In the genomic region with DNA sequence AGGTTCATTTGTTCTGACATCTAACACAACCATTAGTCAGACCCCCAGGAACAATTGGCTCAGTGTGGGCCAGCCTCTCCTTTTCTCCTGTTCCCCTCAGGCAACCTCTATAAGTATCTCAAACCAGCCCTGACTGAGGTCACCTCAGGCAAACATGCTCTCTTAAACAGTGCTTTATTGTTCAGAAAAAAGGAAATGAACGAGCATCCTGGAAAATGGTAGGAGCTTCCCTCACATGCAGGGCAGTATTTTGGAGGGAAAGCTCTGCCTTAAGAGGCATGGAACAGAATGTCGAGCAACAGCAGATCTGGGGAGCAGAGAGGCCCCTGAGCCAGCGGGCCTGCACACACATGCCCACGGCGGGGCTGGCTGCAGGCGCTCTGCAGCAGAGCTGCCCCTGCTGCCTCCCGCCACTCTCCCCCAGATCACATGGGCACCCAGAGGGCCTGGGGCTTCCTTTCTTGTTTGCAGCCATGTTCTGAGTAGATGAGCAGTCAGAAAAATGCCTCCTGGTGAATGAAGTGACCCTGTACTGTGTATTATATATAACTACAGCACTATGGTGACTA, we compare ENCODE assay signal across 10 cellular contexts. TPM values are rescaled to one million over a fixed set of nuclear protein-coding genes. Genes with fewer than 3 reads are reported as not detected.
DNase-seq lines count a peak whose midpoint lies in the region; ATAC-seq, FAIRE-seq and TF ChIP-seq lines count a peak whose summit lies in the region.
"Had no signal": no experiment of that assay in that cellular context is flagged by ENCODE, and none has a peak within 500 bp of the region (broad histone marks: within the 10 kb centered on the region; RNA-seq: fewer than 3 reads in every experiment).

No MANE protein-coding gene starts in this region.

- CTCF ChIA-PET in activated CD8-positive, alpha-beta T cell treated with anti-CD3 and anti-CD28 coated beads, Interleukin-2, amount 10 ng/mL, durations not matched to agents 7 days and 5 days (lab: Charles Lee): no interaction called here
- CTCF ChIA-PET in activated CD8-positive, alpha-beta T cell treated with anti-CD3 and anti-CD28 coated beads for 36 hours (lab: Charles Lee): no interaction called here

- H3K36me3 ChIP-seq in SK-N-MC (ENCODE audit: insufficient read depth, low read length) (no peaks in the 10 kb centered on the region), heart right ventricle (no peaks in the 10 kb centered on the region), MG63 (peaks cover 12% of the 10 kb centered on the region)

- H3K36me3 Mint-ChIP-seq in activated CD8-positive, alpha-beta T cell treated with anti-CD3 and anti-CD28 coated beads, Interleukin-2, amount 10 ng/mL, durations not matched to agents 7 days and 5 days (ENCODE audit: low read depth): no peaks in the 10 kb centered on the region
- H3K36me3 Mint-ChIP-seq in activated CD8-positive, alpha-beta T cell treated with anti-CD3 and anti-CD28 coated beads for 36 hours (ENCODE audit: low read depth): no peaks in the 10 kb centered on the region

- no peaks in the 10 kb centered on the region for H3K9me3 Mint-ChIP-seq in activated CD8-positive, alpha-beta T cell treated with anti-CD3 and anti-CD28 coated beads, Interleukin-2, amount 10 ng/mL, durations not matched to agents 7 days and 5 days (ENCODE audit: insufficient read depth)
- no peaks in the 10 kb centered on the region for H3K9me3 Mint-ChIP-seq in activated CD8-positive, alpha-beta T cell treated with anti-CD3 and anti-CD28 coated beads for 36 hours

- intact Hi-C loops in activated CD8-positive, alpha-beta T cell treated with anti-CD3 and anti-CD28 coated beads for 36 hours (cut with micrococcal nuclease): no loop called here
- intact Hi-C loops in heart right ventricle (cut with DNase I): loop anchor here in 1 of 10 donors (5.0 kb wide), 1 partner anchor 39 kb away; no protein-coding TSS in a partner anchor

- H3K9me3 ChIP-seq in SK-N-MC (ENCODE audit: low read depth, low read length) (no peaks in the 10 kb centered on the region), heart right ventricle (no peaks in the 10 kb centered on the region), MG63 (no peaks in the 10 kb centered on the region)

- no peak overlapping the region for H3K4me3 Mint-ChIP-seq in activated CD8-positive, alpha-beta T cell treated with anti-CD3 and anti-CD28 coated beads, Interleukin-2, amount 10 ng/mL, durations not matched to agents 7 days and 5 days
- no peak overlapping the region for H3K4me3 Mint-ChIP-seq in activated CD8-positive, alpha-beta T cell treated with anti-CD3 and anti-CD28 coated beads for 36 hours

- POLR2A ChIA-PET in activated CD8-positive, alpha-beta T cell treated with anti-CD3 and anti-CD28 coated beads, Interleukin-2, amount 10 ng/mL, durations not matched to agents 7 days and 5 days (lab: Charles Lee): no interaction called here
- POLR2A ChIA-PET in activated CD8-positive, alpha-beta T cell treated with anti-CD3 and anti-CD28 coated beads for 36 hours (lab: Charles Lee): no interaction called here

- H3K4me1 Mint-ChIP-seq in activated CD8-positive, alpha-beta T cell treated with anti-CD3 and anti-CD28 coated beads, Interleukin-2, amount 10 ng/mL, durations not matched to agents 7 days and 5 days (ENCODE audit: low read depth): no peaks in the 10 kb centered on the region
- no peaks in the 10 kb centered on the region for H3K4me1 Mint-ChIP-seq in activated CD8-positive, alpha-beta T cell treated with anti-CD3 and anti-CD28 coated beads for 36 hours (ENCODE audit: low read depth)

- WGBS in heart right ventricle, 2 donors: 39 to 50% methylated on average over 6 to 7 of the region's 7 CpGs

- H3K4me3 ChIP-seq in SK-N-MC (no peak overlapping the region), heart right ventricle (no peak overlapping the region), MG63 (no peak overlapping the region)

- peak; percentile 15 for ATAC-seq in activated CD8-positive, alpha-beta T cell treated with anti-CD3 and anti-CD28 coated beads, Interleukin-2, amount 10 ng/mL, durations not matched to agents 7 days and 5 days
- ATAC-seq in activated CD8-positive, alpha-beta T cell treated with anti-CD3 and anti-CD28 coated beads for 36 hours: no peak
- peak in 6 of 8 donors; percentile 8 to 42 (median 34) for ATAC-seq in heart right ventricle
- ATAC-seq in HG02981 (IDR thresholded peaks at IDR 0.05; ENCODE audit: unreplicated experiment): no peak

- H3K27ac Mint-ChIP-seq in activated CD8-positive, alpha-beta T cell treated with anti-CD3 and anti-CD28 coated beads, Interleukin-2, amount 10 ng/mL, durations not matched to agents 7 days and 5 days: no peak overlapping the region
- H3K27ac Mint-ChIP-seq in activated CD8-positive, alpha-beta T cell treated with anti-CD3 and anti-CD28 coated beads for 36 hours: no peak overlapping the region

- H3K27me3 ChIP-seq in heart right ventricle (no peaks in the 10 kb centered on the region), MG63 (no peaks in the 10 kb centered on the region)

- H3K9ac ChIP-seq in SK-N-MC (ENCODE audit: insufficient read length): peak overlapping the region; percentile 35

- H3K27me3 Mint-ChIP-seq in activated CD8-positive, alpha-beta T cell treated with anti-CD3 and anti-CD28 coated beads, Interleukin-2, amount 10 ng/mL, durations not matched to agents 7 days and 5 days (ENCODE audit: low read depth): no peaks in the 10 kb centered on the region
- H3K27me3 Mint-ChIP-seq in activated CD8-positive, alpha-beta T cell treated with anti-CD3 and anti-CD28 coated beads for 36 hours: no peaks in the 10 kb centered on the region

- no peak for DNase-seq in activated CD8-positive, alpha-beta T cell treated with anti-CD3 and anti-CD28 coated beads, Interleukin-2, amount 10 ng/mL, durations not matched to agents 7 days and 5 days
- no peak for DNase-seq in activated CD8-positive, alpha-beta T cell treated with anti-CD3 and anti-CD28 coated beads for 36 hours
- DNase-seq in SK-N-MC (ENCODE audit: low read depth, low spot score) (no peak), heart right ventricle (no peak), urothelium cell line (ENCODE audit: low spot score) (peak; percentile 28), NOMO-1 treated with DMSO at 0.1 percent for 48 hours (lab: John Stamatoyannopoulos, UW; ENCODE audit: unreplicated experiment) (no peak), MG63 (no peak)
- DNase-seq: erythroblast had no signal

- H3K27ac ChIP-seq in SK-N-MC (peak overlapping the region; percentile 71), heart right ventricle (peak overlapping the region in 9 of 10 donors; percentile 1 to 91 (median 37))

- TF ChIP-seq CTCF in activated CD8-positive, alpha-beta T cell treated with anti-CD3 and anti-CD28 coated beads for 36 hours (IDR thresholded peaks at IDR 0.05): no peak
- no peak for TF ChIP-seq CTCF in heart right ventricle (IDR thresholded peaks at IDR 0.05)

- FAIRE-seq in urothelium cell line (lab: Jason Lieb, UNC): no peak
- FAIRE-seq: GM18507 had no signal

- peaks cover 0 to 39% (median 29%) of the 10 kb centered on the region in 9 donors for H3K4me1 ChIP-seq in heart right ventricle

RNA-seq across cellular contexts. Expression of gene MOK, which starts 42.0 kb away (rescaled TPM):
- total RNA-seq in activated CD8-positive, alpha-beta T cell treated with anti-CD3 and anti-CD28 coated beads, Interleukin-2, amount 10 ng/mL, durations not matched to agents 7 days and 5 days: 1 to 10 TPM; 3.3 to 4.1 TPM
- total RNA-seq in activated CD8-positive, alpha-beta T cell treated with anti-CD3 and anti-CD28 coated beads for 36 hours: 1 to 10 TPM; 6.2 to 6.6 TPM
- total RNA-seq in heart right ventricle: 10 to 100 TPM in 4 of 10 donors, 1 to 10 TPM in 6; 6.6 to 15.5 (median 9.5) TPM
- 10 to 100 TPM; 17.6 to 19.8 TPM for polyA plus RNA-seq in heart right ventricle
- 17.6 and 23.0 TPM in 2 replicates for total RNA-seq in MG63 (2014; rRNA removed; shearing (Covaris generic); ENCODE audit: low replicate concordance)

RNA-seq across cellular contexts. Expression of gene ZNF839, which starts 56.6 kb away (rescaled TPM):
- 10 to 100 TPM; 18.1 to 18.4 TPM for total RNA-seq in activated CD8-positive, alpha-beta T cell treated with anti-CD3 and anti-CD28 coated beads, Interleukin-2, amount 10 ng/mL, durations not matched to agents 7 days and 5 days
- 10 to 100 TPM; 16.7 to 18.6 TPM for total RNA-seq in activated CD8-positive, alpha-beta T cell treated with anti-CD3 and anti-CD28 coated beads for 36 hours
- 10 to 100 TPM in 1 of 10 donors, 1 to 10 TPM in 9; 7.0 to 12.8 (median 8.4) TPM for total RNA-seq in heart right ventricle
- 10 to 100 TPM in 1 of 2 donors, 1 to 10 TPM in 1; 3.8 to 13.4 TPM for polyA plus RNA-seq in heart right ventricle
- 4.4 and 4.8 TPM in 2 replicates for total RNA-seq in MG63 (2014; rRNA removed; shearing (Covaris generic); ENCODE audit: low replicate concordance)

Comparison
In these comparisons a context has a peak if more than half of its experiments do, and no peak if none do; other contexts are left out.
1. ATAC-seq: peak in activated CD8-positive, alpha-beta T cell treated with anti-CD3 and anti-CD28 coated beads, Interleukin-2, amount 10 ng/mL, durations not matched to agents 7 days and 5 days (single experiment) and heart right ventricle (6 of 8); none in activated CD8-positive, alpha-beta T cell treated with anti-CD3 and anti-CD28 coated beads for 36 hours (single experiment) and HG02981 (single experiment).